ENCODE assay signal across 3 cellular contexts in genomic region chr13:52102423-52102822, GRCh38. TPM values are rescaled to one million over a fixed set of nuclear protein-coding genes. Genes with fewer than 3 reads are reported as not detected.
"Had no signal": no experiment of that assay in that cellular context is flagged by ENCODE, and none has a peak within 500 bp of the region (broad histone marks: within the 10 kb centered on the region; RNA-seq: fewer than 3 reads in every experiment).

No MANE protein-coding gene starts in this region.

RNA-seq across cellular contexts. Expression of gene NEK5, which starts 26.4 kb away (rescaled TPM):
- total RNA-seq: epithelial cell of proximal tubule; foreskin keratinocyte; naive thymus-derived CD4-positive, alpha-beta T cell had no signal
